ENCODE assay signal across 25 cellular contexts in genomic region chr4:40388248-40388647, GRCh38. TPM values are rescaled to one million over a fixed set of nuclear protein-coding genes. Genes with fewer than 3 reads are reported as not detected.
A peak's percentile ranks its signal among the peaks of the same experiment; 100 is the strongest.
DNase-seq lines count a peak whose midpoint lies in the region; ATAC-seq and TF ChIP-seq lines count a peak whose summit lies in the region.
"Had no signal": no experiment of that assay in that cellular context is flagged by ENCODE, and none has a peak within 500 bp of the region (broad histone marks: within the 10 kb centered on the region; RNA-seq: fewer than 3 reads in every experiment).

No MANE protein-coding gene starts in this region.

- intact Hi-C loops in aorta (cut with DNase I) = no loop called here

- no peaks in the 10 kb centered on the region for H3K23me2 ChIP-seq in H9 (ENCODE audit: insufficient read length, low read depth, low read length, poor library complexity, severe bottlenecking)

- H2BK20ac ChIP-seq in H9 (ENCODE audit: low read depth, low read length, poor library complexity, severe bottlenecking) = no peak overlapping the region

- H2BK15ac ChIP-seq in H9 (ENCODE audit: low read depth, low read length) = no peak overlapping the region

- no peaks in the 10 kb centered on the region for H3K9me3 Mint-ChIP-seq in H9
- no peaks in the 10 kb centered on the region for H3K9me3 Mint-ChIP-seq in mesothelial cell of epicardium
- H3K9me3 Mint-ChIP-seq in activated CD4-positive, alpha-beta T cell treated with anti-CD3 and anti-CD28 coated beads, Interleukin-2, amount 10 ng/mL, durations not matched to agents 7 days and 5 days = no peaks in the 10 kb centered on the region
- H3K9me3 Mint-ChIP-seq: activated naive CD4-positive, alpha-beta T cell treated with anti-CD3 and anti-CD28 coated beads, Interleukin-2, amount 10 ng/mL, durations not matched to agents 7 days and 5 days; CD8-positive, alpha-beta T cell; stimulated activated naive CD8-positive, alpha-beta T cell treated with anti-CD3 and anti-CD28 coated beads, Interleukin-15, Interleukin-2, amounts not matched to agents 100 ng/mL and 50 ng/mL, for 24 hours; T-helper 2 cell treated with Interferon-gamma antibody and Interleukin-4, amounts not matched to agents 5 μg/mL and 100 μg/mL, for 36 hours had no signal

- H3K27me3 Mint-ChIP-seq in H9 (ENCODE audit: low read depth) (no peaks in the 10 kb centered on the region), mesothelial cell of epicardium (ENCODE audit: low read depth) (no peaks in the 10 kb centered on the region)
- H3K27me3 Mint-ChIP-seq in activated CD4-positive, alpha-beta T cell treated with anti-CD3 and anti-CD28 coated beads, Interleukin-2, amount 10 ng/mL, durations not matched to agents 7 days and 5 days = peaks cover 4% of the 10 kb centered on the region
- H3K27me3 Mint-ChIP-seq: stimulated activated naive CD8-positive, alpha-beta T cell treated with anti-CD3 and anti-CD28 coated beads, Interleukin-15, Interleukin-2, amounts not matched to agents 100 ng/mL and 50 ng/mL, for 24 hours had no signal

- ATAC-seq in aorta (ENCODE audit: low FRiP score) (no peak), GM19328 (IDR thresholded peaks at IDR 0.05; ENCODE audit: unreplicated experiment) (no peak), HG02571 (IDR thresholded peaks at IDR 0.05; ENCODE audit: unreplicated experiment) (no peak)
- ATAC-seq: CD8-positive, alpha-beta T cell had no signal

- peak overlapping the region in 1 of 3 experiments; percentile 3; a peak in 1 of 7 replicates for H3K27ac Mint-ChIP-seq in H9
- H3K27ac Mint-ChIP-seq in mesothelial cell of epicardium = peak overlapping the region; percentile 66
- no peak overlapping the region for H3K27ac Mint-ChIP-seq in activated CD4-positive, alpha-beta T cell treated with anti-CD3 and anti-CD28 coated beads, Interleukin-2, amount 10 ng/mL, durations not matched to agents 7 days and 5 days
- H3K27ac Mint-ChIP-seq: activated naive CD4-positive, alpha-beta T cell treated with anti-CD3 and anti-CD28 coated beads, Interleukin-2, amount 10 ng/mL, durations not matched to agents 7 days and 5 days; CD8-positive, alpha-beta T cell; stimulated activated naive CD8-positive, alpha-beta T cell treated with anti-CD3 and anti-CD28 coated beads, Interleukin-15, Interleukin-2, amounts not matched to agents 100 ng/mL and 50 ng/mL, for 24 hours; T-helper 2 cell treated with Interferon-gamma antibody and Interleukin-4, amounts not matched to agents 5 μg/mL and 100 μg/mL, for 36 hours had no signal

- no peak overlapping the region for H3T11ph ChIP-seq in H9 (ENCODE audit: low read length)

- no peaks in the 10 kb centered on the region for H3K79me1 ChIP-seq in H9 (ENCODE audit: insufficient read depth, low read depth, low read length, poor library complexity, severe bottlenecking)

- H3K9me3 ChIP-seq in H9 (ENCODE audit: control insufficient read depth, low read depth, low read length) (no peaks in the 10 kb centered on the region), aorta (ENCODE audit: control insufficient read depth, low read length) (no peaks in the 10 kb centered on the region)
- H3K9me3 ChIP-seq: HAP-1, Peyer's patch had no signal

- H4K5ac ChIP-seq in H9 (ENCODE audit: insufficient read length, low read depth, low read length) = no peak overlapping the region

- H3K79me2 ChIP-seq in H9 (ENCODE audit: insufficient read depth, low read length) = no peaks in the 10 kb centered on the region

- no peak overlapping the region for H3K4me3 Mint-ChIP-seq in H9
- H3K4me3 Mint-ChIP-seq in mesothelial cell of epicardium = no peak overlapping the region
- no peak overlapping the region for H3K4me3 Mint-ChIP-seq in activated CD4-positive, alpha-beta T cell treated with anti-CD3 and anti-CD28 coated beads, Interleukin-2, amount 10 ng/mL, durations not matched to agents 7 days and 5 days
- H3K4me3 Mint-ChIP-seq: activated naive CD4-positive, alpha-beta T cell treated with anti-CD3 and anti-CD28 coated beads, Interleukin-2, amount 10 ng/mL, durations not matched to agents 7 days and 5 days; CD8-positive, alpha-beta T cell; stimulated activated naive CD8-positive, alpha-beta T cell treated with anti-CD3 and anti-CD28 coated beads, Interleukin-15, Interleukin-2, amounts not matched to agents 100 ng/mL and 50 ng/mL, for 24 hours; T-helper 2 cell treated with Interferon-gamma antibody and Interleukin-4, amounts not matched to agents 5 μg/mL and 100 μg/mL, for 36 hours had no signal

- H3K23ac ChIP-seq in H9 (ENCODE audit: insufficient read length, low read depth, low read length) = no peak overlapping the region

- peaks cover 6 to 12% of the 10 kb centered on the region in 2 experiments for H3K4me1 Mint-ChIP-seq in H9
- peaks cover 21% of the 10 kb centered on the region for H3K4me1 Mint-ChIP-seq in mesothelial cell of epicardium
- peaks cover 4% of the 10 kb centered on the region for H3K4me1 Mint-ChIP-seq in activated CD4-positive, alpha-beta T cell treated with anti-CD3 and anti-CD28 coated beads, Interleukin-2, amount 10 ng/mL, durations not matched to agents 7 days and 5 days

- DNase-seq in H9 (peak; percentile 46), NCI-H2227 treated with DMSO at 0.1 percent for 48 hours (lab: John Stamatoyannopoulos, UW) (peak; percentile 15), cerebellar cortex (ENCODE audit: low spot score) (peak; percentile 18), mesothelial cell of epicardium (ENCODE audit: low spot score in 2 of 2, unreplicated experiment in 2 of 2) (peak in 1 of 2 experiments; percentile 44), aorta (no peak)
- no peak for DNase-seq in activated CD4-positive, alpha-beta T cell treated with anti-CD3 and anti-CD28 coated beads, Interleukin-2, amount 10 ng/mL, durations not matched to agents 7 days and 5 days
- DNase-seq: activated CD8-positive, alpha-beta memory T cell treated with anti-CD3 and anti-CD28 coated beads for 24 hours; activated naive CD4-positive, alpha-beta T cell treated with anti-CD3 and anti-CD28 coated beads, Interleukin-2, amount 10 ng/mL, durations not matched to agents 7 days and 5 days; activated T-cell treated with anti-CD3 and anti-CD28 coated beads, Interleukin-2, amount 50 U/mL, for 48 hours; CD8-positive, alpha-beta T cell; DMS79; effector CD8-positive, alpha-beta T cell; NCI-H226; nucleus accumbens; Peyer's patch; stimulated activated CD4-positive, alpha-beta T cell treated with anti-CD3 and anti-CD28 coated beads, Interleukin-2, amount 100 ng/mL, for 48 hours had no signal

- H3K18ac ChIP-seq in H9 (ENCODE audit: insufficient read length, low read depth, low read length) = no peak overlapping the region

- no peak overlapping the region for H2BK5ac ChIP-seq in H9 (ENCODE audit: insufficient read length, low read length)

- H2BK12ac ChIP-seq in H9 (ENCODE audit: insufficient read length, low read depth, low read length) = no peak overlapping the region

- H3K36me3 Mint-ChIP-seq in H9 (ENCODE audit: insufficient read depth in 1 of 3, low read depth in 3 of 3) (no peaks in the 10 kb centered on the region), mesothelial cell of epicardium (no peaks in the 10 kb centered on the region)
- H3K36me3 Mint-ChIP-seq in activated CD4-positive, alpha-beta T cell treated with anti-CD3 and anti-CD28 coated beads, Interleukin-2, amount 10 ng/mL, durations not matched to agents 7 days and 5 days (ENCODE audit: low read depth) = no peaks in the 10 kb centered on the region
- H3K36me3 Mint-ChIP-seq: activated naive CD4-positive, alpha-beta T cell treated with anti-CD3 and anti-CD28 coated beads, Interleukin-2, amount 10 ng/mL, durations not matched to agents 7 days and 5 days; CD8-positive, alpha-beta T cell had no signal

- no peak overlapping the region for H3K56ac ChIP-seq in H9 (ENCODE audit: insufficient read length, low read depth, low read length)

- H3K4me1 ChIP-seq in H9 (ENCODE audit: insufficient read depth, low read length) (no peaks in the 10 kb centered on the region), aorta (ENCODE audit: control insufficient read depth in 1 of 2, insufficient read depth in 2 of 2, low read length in 2 of 2) (no peaks in the 10 kb centered on the region)
- H3K4me1 ChIP-seq: HAP-1, Peyer's patch had no signal

- POLR2A ChIA-PET in activated CD4-positive, alpha-beta T cell treated with anti-CD3 and anti-CD28 coated beads, Interleukin-2, amount 10 ng/mL, durations not matched to agents 7 days and 5 days (lab: Charles Lee) = no interaction called here

- H4K8ac ChIP-seq in H9 (replicated peaks; ENCODE audit: insufficient read length, low read depth, low read length) = no peak overlapping the region

- TF ChIP-seq CTCF in H9 (conservative IDR thresholded peaks at IDR 0.05) (peak; percentile 22; the same call in 2 of the 3 replicates), mesothelial cell of epicardium (IDR thresholded peaks at IDR 0.05; ENCODE audit: unreplicated experiment) (no peak)

- no peak overlapping the region for H3K14ac ChIP-seq in H9 (ENCODE audit: insufficient read depth, low read length)

- H2BK120ac ChIP-seq in H9 (ENCODE audit: low read depth, low read length, poor library complexity, severe bottlenecking) = no peak overlapping the region

- CTCF ChIA-PET in activated CD4-positive, alpha-beta T cell treated with anti-CD3 and anti-CD28 coated beads, Interleukin-2, amount 10 ng/mL, durations not matched to agents 7 days and 5 days (lab: Charles Lee) = interaction anchor here (1.2 kb wide), 1 partner anchor 28 kb away, joined by 3 read pairs; no protein-coding TSS in a partner anchor

- no peak overlapping the region for H4K91ac ChIP-seq in H9 (ENCODE audit: insufficient read length, low read depth, low read length)

- H3K27me3 ChIP-seq in H9 (ENCODE audit: insufficient read depth, low read length) (no peaks in the 10 kb centered on the region), aorta (ENCODE audit: control insufficient read depth in 1 of 2, insufficient read depth in 2 of 2, low read length in 1 of 2) (no peaks in the 10 kb centered on the region)
- H3K27me3 ChIP-seq: Peyer's patch had no signal

- no peaks in the 10 kb centered on the region for H3K36me3 ChIP-seq in aorta (ENCODE audit: control insufficient read depth in 1 of 2, insufficient read depth in 2 of 2, low read length in 1 of 2)
- H3K36me3 ChIP-seq: HAP-1, Peyer's patch had no signal

- H3K4me2 ChIP-seq in H9 (ENCODE audit: insufficient read depth, insufficient read length, low read length) = no peak overlapping the region
- H3K4me2 ChIP-seq: smooth muscle cell had no signal

- no CpG with 5 or more reads among the region's 6 CpGs for WGBS in H9 (ENCODE audit: extremely low coverage, insufficient read length, low lambda C conversion rate)
- 28 to 35% methylated on average over 6 of the region's 6 CpGs for whole genome bisulfite sequencing in aorta, 2 donors

- no peak overlapping the region for H3K4ac ChIP-seq in H9 (ENCODE audit: low read depth, low read length)

- H3K9ac ChIP-seq in H9 (ENCODE audit: extremely low read depth, insufficient read length, low read length) = no peak overlapping the region

- no peak overlapping the region for H3K4me3 ChIP-seq in aorta (ENCODE audit: low read length in 2 of 2)
- H3K4me3 ChIP-seq: HAP-1, Peyer's patch, smooth muscle cell had no signal

- no peak overlapping the region for H2AK5ac ChIP-seq in H9 (ENCODE audit: insufficient read length, low read length)

- H3K27ac ChIP-seq in H9 (ENCODE audit: insufficient read length, low read depth, low read length) (no peak overlapping the region), aorta (ENCODE audit: low read depth in 1 of 2, low read length in 2 of 2) (no peak overlapping the region)
- H3K27ac ChIP-seq: Peyer's patch had no signal

- H4K20me1 ChIP-seq in H9 (ENCODE audit: control insufficient read depth, insufficient read depth, insufficient read length) = no peaks in the 10 kb centered on the region

- no peak overlapping the region for H2AFZ ChIP-seq in H9 (ENCODE audit: low read length)

RNA-seq across cellular contexts. Expression of gene CHRNA9, which starts 53.1 kb away (rescaled TPM):
- total RNA-seq in H9 (2021) (1.2 and 1.3 TPM in 2 replicates), mesothelial cell of epicardium (not detected in 3 replicates), aorta (not detected)
- not detected for polyA plus RNA-seq in aorta
- total RNA-seq in activated CD4-positive, alpha-beta T cell treated with anti-CD3 and anti-CD28 coated beads, Interleukin-2, amount 10 ng/mL, durations not matched to agents 7 days and 5 days = not detected
- total RNA-seq: HT-29, Peyer's patch, renal cortical epithelial cell, SK-MEL-5 had no signal

Comparison
In these comparisons a context has a peak if more than half of its experiments do, and no peak if none do; other contexts are left out.
1. DNase-seq: peak in H9 (single experiment), NCI-H2227 treated with DMSO at 0.1 percent for 48 hours (single experiment) and cerebellar cortex (single experiment); none in aorta (0 of 2) and activated CD4-positive, alpha-beta T cell treated with anti-CD3 and anti-CD28 coated beads, Interleukin-2, amount 10 ng/mL, durations not matched to agents 7 days and 5 days (single experiment).